In genomic region chr9:16869140-16869903, GRCh38 we compare ENCODE assay signal across 8 cellular contexts. TPM values are rescaled to one million over a fixed set of nuclear protein-coding genes. Genes with fewer than 3 reads are reported as not detected.
A peak's percentile ranks its signal among the peaks of the same experiment; 100 is the strongest.
DNase-seq lines count a peak whose midpoint lies in the region; ATAC-seq and TF ChIP-seq lines count a peak whose summit lies in the region.
"Had no signal": no experiment of that assay in that cellular context is flagged by ENCODE, and none has a peak within 500 bp of the region (broad histone marks: within the 10 kb centered on the region; RNA-seq: fewer than 3 reads in every experiment).

No MANE protein-coding gene starts in this region.

- peak overlapping the region; percentile 96 for H3K4me2 ChIP-seq in skeletal muscle satellite cell (ENCODE audit: low read length)

- no peaks in the 10 kb centered on the region for H3K36me3 ChIP-seq in iPS-20b (ENCODE audit: insufficient read depth, low read depth, low read length)
- no peaks in the 10 kb centered on the region for H3K36me3 ChIP-seq in skeletal muscle satellite cell (ENCODE audit: insufficient read depth, low read length)

- TF ChIP-seq CTCF in HFF-Myc (IDR thresholded peaks at IDR 0.05; ENCODE audit: low read depth, low read length, missing control alignments) (no peak), WI38 (IDR thresholded peaks at IDR 0.05; ENCODE audit: low read depth, low read length) (no peak)

- H3K4me1 ChIP-seq in iPS-20b (ENCODE audit: insufficient read depth, low read length) (peaks cover 39% of the 10 kb centered on the region), skeletal muscle satellite cell (ENCODE audit: control insufficient read depth, insufficient read depth, low read length) (peaks cover 55% of the 10 kb centered on the region)

- DNase-seq in HFF-Myc (ENCODE audit: extremely low read depth, low read depth) (no peak), T-helper 9 cell (no peak)
- DNase-seq: activated naive CD4-positive, alpha-beta T cell treated with anti-CD3 and anti-CD28 coated beads, Interleukin-2, amount 10 ng/mL, durations not matched to agents 7 days and 5 days had no signal

- peak overlapping the region; percentile 10 for H3K27ac ChIP-seq in iPS-20b (ENCODE audit: low read length)

- H3K9me3 ChIP-seq in iPS-20b (ENCODE audit: insufficient read depth, low read depth, low read length) (no peaks in the 10 kb centered on the region), skeletal muscle satellite cell (replicated peaks; ENCODE audit: low read length) (no peaks in the 10 kb centered on the region)

- H3K27me3 ChIP-seq in iPS-20b (ENCODE audit: insufficient read depth, low read length), result peaks cover 22% of the 10 kb centered on the region
- H3K27me3 ChIP-seq in skeletal muscle satellite cell (ENCODE audit: control insufficient read depth, insufficient read depth, low read length), result no peaks in the 10 kb centered on the region

- ATAC-seq in HG02759 (IDR thresholded peaks at IDR 0.05; ENCODE audit: unreplicated experiment) (no peak), esophagus mucosa (no peak)

- H3K9ac ChIP-seq in iPS-20b (ENCODE audit: low read depth, low read length) (peak overlapping the region; percentile 68), skeletal muscle satellite cell (ENCODE audit: low read depth, low read length) (peak overlapping the region; percentile 88)

- H3K4me3 ChIP-seq in HFF-Myc (replicated peaks; ENCODE audit: low read depth, low read length), result peak overlapping the region; percentile 77
- H3K4me3 ChIP-seq in WI38 (ENCODE audit: low read depth, low read length), result peak overlapping the region; percentile 83
- H3K4me3 ChIP-seq in iPS-20b (ENCODE audit: low read length), result peak overlapping the region; percentile 75
- peak overlapping the region; percentile 86 for H3K4me3 ChIP-seq in skeletal muscle satellite cell (ENCODE audit: low read length)

RNA-seq across cellular contexts. Expression of gene BNC2, which starts 1.1 kb away (rescaled TPM):
- total RNA-seq in skeletal muscle satellite cell (2012; rRNA removed), result 31.5 and 37.3 TPM in 2 replicates
- 3.7 TPM for total RNA-seq in esophagus mucosa
